In genomic region chr2:10400568-10400977, GRCh38 we compare ENCODE assay signal across 8 cellular contexts. TPM values are rescaled to one million over a fixed set of nuclear protein-coding genes. Genes with fewer than 3 reads are reported as not detected.
DNase-seq lines count a peak whose midpoint lies in the region; ATAC-seq and TF ChIP-seq lines count a peak whose summit lies in the region.

No MANE protein-coding gene starts in this region.

- DNase-seq in CMK (ENCODE audit: low read depth) = peak; percentile 92
- peak; percentile 78 to 82 for DNase-seq in NOMO-1 (lab: John Stamatoyannopoulos, UW; ENCODE audit: unreplicated experiment in 2 of 2)
- DNase-seq in body of pancreas = peak in 1 of 4 donors; percentile 67
- DNase-seq in osteoblast (ENCODE audit: insufficient read length, low spot score, missing footprints) = peak; percentile 32
- no peak for DNase-seq in SHP77 (lab: John Stamatoyannopoulos, UW)
- no peak for DNase-seq in SK-N-SH
- no peak for DNase-seq in activated gamma-delta T cell (lab: John Stamatoyannopoulos, UW)

- no peak for TF ChIP-seq POLR2A in body of pancreas (IDR thresholded peaks at IDR 0.05)

- H2AFZ ChIP-seq in osteoblast (ENCODE audit: low read length) (no peak overlapping the region), SK-N-SH (ENCODE audit: low read depth) (no peak overlapping the region)

- H3K36me3 ChIP-seq in body of pancreas (replicated peaks in 1 of 2; ENCODE audit: insufficient read depth in 1 of 2, low read depth in 2 of 2) (no peaks in the 10 kb centered on the region), osteoblast (ENCODE audit: insufficient read depth, low read length) (no peaks in the 10 kb centered on the region), SK-N-SH (replicated peaks in 1 of 2; ENCODE audit: control insufficient read depth in 1 of 2, insufficient read depth in 2 of 2, low read length in 1 of 2) (peaks cover 0 to 4% of the 10 kb centered on the region in 2 experiments)

- H3K79me2 ChIP-seq in osteoblast (ENCODE audit: insufficient read depth, low read length) = peaks cover 58% of the 10 kb centered on the region
- no peaks in the 10 kb centered on the region for H3K79me2 ChIP-seq in SK-N-SH (ENCODE audit: insufficient read depth)

- peaks cover 13% of the 10 kb centered on the region for H4K20me1 ChIP-seq in osteoblast (ENCODE audit: insufficient read depth, low read length)
- 0 out of 2 replicates have a peak, but pooled peaks cover 4% of the 10 kb centered on the region for H4K20me1 ChIP-seq in SK-N-SH (ENCODE audit: insufficient read depth)

- TF ChIP-seq CTCF in body of pancreas (IDR thresholded peaks at IDR 0.05) = no peak
- no peak for TF ChIP-seq CTCF in osteoblast (IDR thresholded peaks at IDR 0.05; ENCODE audit: extremely low read depth, low read depth, low read length)
- TF ChIP-seq CTCF in SK-N-SH (IDR thresholded peaks at IDR 0.05) = no peak

- POLR2A ChIA-PET in SK-N-SH (lab: Yijun Ruan, JAX) = no interaction called here

- no peak for TF ChIP-seq RAD21 in SK-N-SH (IDR thresholded peaks at IDR 0.05; ENCODE audit: low read length)

- H3K4me2 ChIP-seq in osteoblast (ENCODE audit: insufficient read depth, low read length) = no peak overlapping the region
- no peak overlapping the region for H3K4me2 ChIP-seq in SK-N-SH

- H3K27ac ChIP-seq in body of pancreas = peak overlapping the region in 3 of 4 donors; percentile 5 to 31 (median 28)
- H3K27ac ChIP-seq in osteoblast (ENCODE audit: low read depth, low read length) = no peak overlapping the region
- H3K27ac ChIP-seq in SK-N-SH (ENCODE audit: low read depth in 2 of 2, low read length in 1 of 2) = peak overlapping the region in 1 of 2 experiments; percentile 2; a peak in 1 of 4 replicates

- no peak for TF ChIP-seq EP300 in SK-N-SH (IDR thresholded peaks at IDR 0.05; ENCODE audit: borderline replicate concordance in 1 of 2, low read depth in 1 of 2, low read length in 1 of 2)

- H3K4me1 ChIP-seq in body of pancreas (peaks cover 14% of the 10 kb centered on the region), osteoblast (ENCODE audit: insufficient read depth, low read length) (peaks cover 34% of the 10 kb centered on the region), SK-N-SH (ENCODE audit: control insufficient read depth in 1 of 2, insufficient read depth in 2 of 2, low read depth in 1 of 2, low read length in 1 of 2) (peaks cover 16 to 62% of the 10 kb centered on the region in 2 experiments)

- H3K9me2 ChIP-seq in SK-N-SH = no peaks in the 10 kb centered on the region

- peaks cover 13% of the 10 kb centered on the region for H3F3A ChIP-seq in SK-N-SH (replicated peaks; ENCODE audit: insufficient read depth)

- ATAC-seq in body of pancreas (no peak), GM18858 (IDR thresholded peaks at IDR 0.05; ENCODE audit: unreplicated experiment) (no peak)

- H3K4me3 ChIP-seq in body of pancreas (no peak overlapping the region), osteoblast (ENCODE audit: insufficient read depth, low read length) (no peak overlapping the region), SK-N-SH (ENCODE audit: low read depth in 2 of 2, low read length in 1 of 2) (no peak overlapping the region)

- WGBS in body of pancreas, 2 donors = 80 to 83% methylated on average over 1 to 11 of the region's 11 CpGs
- 89% methylated on average over 11 of the region's 11 CpGs for WGBS in SK-N-SH (ENCODE audit: low lambda C conversion rate)

- H3K9me3 ChIP-seq in body of pancreas = no peaks in the 10 kb centered on the region
- no peaks in the 10 kb centered on the region for H3K9me3 ChIP-seq in osteoblast (ENCODE audit: low read depth, low read length)
- H3K9me3 ChIP-seq in SK-N-SH = no peaks in the 10 kb centered on the region

- CTCF ChIA-PET in SK-N-SH (lab: Yijun Ruan, JAX) = interaction anchor here (2.6 to 3.8 kb wide), 2 partner anchors 8 kb away, joined by 9 to 28 read pairs; no protein-coding TSS in a partner anchor

- no peak overlapping the region for H3K9ac ChIP-seq in SK-N-SH

- no peaks in the 10 kb centered on the region for H3K27me3 ChIP-seq in body of pancreas
- no peaks in the 10 kb centered on the region for H3K27me3 ChIP-seq in osteoblast (ENCODE audit: insufficient read depth, low read length)
- H3K27me3 ChIP-seq in SK-N-SH (ENCODE audit: insufficient read depth) = no peaks in the 10 kb centered on the region

- intact Hi-C loops in body of pancreas (cut with DNase I) = no loop called here

TF ChIP-seq in SK-N-SH, 30 proteins besides CTCF, POLR2A, EP300 and RAD21:
- TF ChIP-seq USF1 (IDR thresholded peaks at IDR 0.05; ENCODE audit: borderline replicate concordance, low read depth) (no peak), CHD2 (IDR thresholded peaks at IDR 0.05; ENCODE audit: low read length, partially characterized antibody) (no peak), TEAD4 (IDR thresholded peaks at IDR 0.05; ENCODE audit: borderline replicate concordance, insufficient read depth) (no peak), NFIC (IDR thresholded peaks at IDR 0.05; ENCODE audit: borderline replicate concordance) (no peak), ELF1 (IDR thresholded peaks at IDR 0.05) (no peak), SMC3 (IDR thresholded peaks at IDR 0.05; ENCODE audit: low read depth, low read length) (no peak)

RNA-seq across cellular contexts. Expression of gene ODC1, which starts 47.6 kb away (rescaled TPM):
- 10 to 100 TPM; 31.9 to 59.7 TPM for total RNA-seq in body of pancreas
- total RNA-seq in osteoblast = 106 and 109 TPM in 2 replicates
- polyA plus RNA-seq in SK-N-SH (2012; rRNA removed) = 253 and 273 TPM in 2 replicates
- 286 and 365 TPM in 2 replicates for polyA plus RNA-seq in SK-N-SH (2012; cell fraction: cytosol; rRNA removed)
- 192 and 200 TPM in 2 replicates for polyA plus RNA-seq in SK-N-SH (2012; cell fraction: nucleus; rRNA removed)

Comparison
In these comparisons a context has a peak if more than half of its experiments do, and no peak if none do; other contexts are left out.
1. DNase-seq: peak in CMK (single experiment), NOMO-1 (2 of 2) and osteoblast (single experiment); none in SHP77 (0 of 2), SK-N-SH (single experiment) and activated gamma-delta T cell (single experiment).